ENCODE assay signal across 21 cellular contexts in genomic region chr3:74532446-74532845, GRCh38.
DNase-seq lines count a peak whose midpoint lies in the region; ATAC-seq and TF ChIP-seq lines count a peak whose summit lies in the region.
"Had no signal": no experiment of that assay in that cellular context is flagged by ENCODE, and none has a peak within 500 bp of the region (broad histone marks: within the 10 kb centered on the region; RNA-seq: fewer than 3 reads in every experiment).

No MANE protein-coding gene starts in this region.

- H3K9me3 Mint-ChIP-seq in activated naive CD4-positive, alpha-beta T cell treated with anti-CD3 and anti-CD28 coated beads, Interleukin-2, amount 50 U/mL, for 72 hours, result peaks cover 12 to 14% of the 10 kb centered on the region in 2 donors

- H3K27ac Mint-ChIP-seq in activated naive CD4-positive, alpha-beta T cell treated with anti-CD3 and anti-CD28 coated beads, Interleukin-2, amount 50 U/mL, for 72 hours, result no peak overlapping the region
- H3K27ac Mint-ChIP-seq: activated CD4-positive, alpha-beta memory T cell treated with anti-CD3 and anti-CD28 coated beads, Interleukin-2, amount 10 ng/mL, durations not matched to agents 7 days and 5 days; activated T-helper 2 cell treated with anti-CD3 and anti-CD28 coated beads, Interferon-gamma antibody, Interleukin-2, Interleukin-4, amounts not matched to agents 10 μg/mL and 5 μg/mL and 100 μg/mL, durations not matched to agents 14 hours and 24 hours and 36 hours; brain had no signal

- peaks cover 0 to 2% of the 10 kb centered on the region in 2 donors for H3K36me3 Mint-ChIP-seq in activated naive CD4-positive, alpha-beta T cell treated with anti-CD3 and anti-CD28 coated beads, Interleukin-2, amount 50 U/mL, for 72 hours
- H3K36me3 Mint-ChIP-seq: brain had no signal

- DNase-seq in Daoy (ENCODE audit: low read depth) (peak; percentile 40), RKO (ENCODE audit: low spot score) (peak; percentile 15), epithelial cell of proximal tubule (ENCODE audit: low read depth) (peak; percentile 29), non-pigmented ciliary epithelial cell (ENCODE audit: low read depth) (peak; percentile 82), NCI-H146 treated with DMSO at 0.1 percent for 48 hours (lab: John Stamatoyannopoulos, UW; ENCODE audit: unreplicated experiment) (no peak), NOMO-1 treated with dmso at 0.1 percent for 144 hours (lab: John Stamatoyannopoulos, UW; ENCODE audit: unreplicated experiment) (no peak)
- no peak for DNase-seq in activated naive CD4-positive, alpha-beta T cell treated with anti-CD3 and anti-CD28 coated beads, Interleukin-2, amount 50 U/mL, for 72 hours (ENCODE audit: low spot score in 2 of 2)
- DNase-seq: activated CD4-positive, alpha-beta memory T cell treated with anti-CD3 and anti-CD28 coated beads, Interleukin-2, amount 10 ng/mL, durations not matched to agents 7 days and 5 days; DMS79; effector CD4-positive, alpha-beta T cell; KBM-7; NCI-H1105 treated with DMSO at 0.1 percent for 48 hours; NCI-H446 treated with DMSO at 0.1 percent for 48 hours; pancreas; stimulated activated CD4-positive, alpha-beta T cell treated with anti-CD3 and anti-CD28 coated beads, Interleukin-12 subunit alpha, Interleukin-12 subunit beta, amount 100 ng/mL, for 4 hours; stimulated activated naive CD8-positive, alpha-beta T cell treated with anti-CD3 and anti-CD28 coated beads, Interleukin-15, amount 100 ng/mL, for 72 hours; uterus had no signal

- no peak overlapping the region for H3K4me3 ChIP-seq in epithelial cell of proximal tubule (ENCODE audit: low read depth, low read length)
- H3K4me3 ChIP-seq: GM12878, pancreas, uterus had no signal

- no peak for ATAC-seq in activated naive CD4-positive, alpha-beta T cell treated with anti-CD3 and anti-CD28 coated beads, Interleukin-2, amount 50 U/mL, for 72 hours
- no peak for ATAC-seq in HG03457 (IDR thresholded peaks at IDR 0.05; ENCODE audit: unreplicated experiment)
- ATAC-seq: GM12878; stimulated activated naive CD8-positive, alpha-beta T cell treated with anti-CD3 and anti-CD28 coated beads, Interleukin-15, amount 100 ng/mL, for 72 hours had no signal

- no peak for TF ChIP-seq CTCF in epithelial cell of proximal tubule (conservative IDR thresholded peaks at IDR 0.05; ENCODE audit: low read depth, low read length)

Comparison
In these comparisons a context has a peak if more than half of its experiments do, and no peak if none do; other contexts are left out.
1. DNase-seq: peak in Daoy (single experiment), RKO (single experiment), epithelial cell of proximal tubule (single experiment) and non-pigmented ciliary epithelial cell (single experiment); none in NCI-H146 treated with DMSO at 0.1 percent for 48 hours (single experiment), activated naive CD4-positive, alpha-beta T cell treated with anti-CD3 and anti-CD28 coated beads, Interleukin-2, amount 50 U/mL, for 72 hours (0 of 2) and NOMO-1 treated with dmso at 0.1 percent for 144 hours (single experiment).